Comparison of ENCODE assay signal across 24 cellular contexts in the genomic region with DNA sequence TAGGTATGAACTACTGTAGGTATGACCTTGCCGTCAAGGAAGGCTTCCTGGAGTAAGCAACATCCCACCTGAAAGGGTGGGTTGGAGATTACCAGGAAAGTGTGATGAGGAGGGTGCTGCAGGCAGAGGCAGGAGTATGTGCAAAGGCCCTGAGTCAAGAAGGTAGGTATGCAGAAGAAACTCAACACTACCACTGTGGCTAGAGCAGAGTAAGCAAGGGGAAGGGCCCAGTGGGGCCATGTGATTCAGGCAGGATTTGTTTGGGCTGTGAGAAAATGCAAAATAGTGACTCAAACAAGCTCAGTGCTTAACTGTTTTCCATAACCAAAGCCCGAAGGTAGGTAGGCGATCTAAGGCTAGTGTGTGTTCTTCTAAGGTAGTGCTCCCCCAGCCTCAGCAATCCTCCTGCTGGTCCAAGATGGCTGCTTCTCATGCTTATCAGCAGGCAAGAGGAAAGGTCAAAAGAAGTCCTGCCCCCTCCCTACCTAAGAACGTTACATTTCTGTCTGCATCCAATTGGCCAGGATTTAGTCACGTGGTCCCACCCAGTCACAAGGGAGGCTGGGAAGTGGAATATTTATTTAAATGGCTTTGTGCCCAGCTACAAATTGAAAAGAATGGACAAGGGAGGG. TPM values are rescaled to one million over a fixed set of nuclear protein-coding genes. Genes with fewer than 3 reads are reported as not detected.
DNase-seq lines count a peak whose midpoint lies in the region; ATAC-seq and TF ChIP-seq lines count a peak whose summit lies in the region.
"Had no signal": no experiment of that assay in that cellular context is flagged by ENCODE, and none has a peak within 500 bp of the region (broad histone marks: within the 10 kb centered on the region; RNA-seq: fewer than 3 reads in every experiment).

No MANE protein-coding gene starts in this region.

- H3K4me1 ChIP-seq in H9 (ENCODE audit: insufficient read depth, low read length): peaks cover 3% of the 10 kb centered on the region; the same call in 1 of the 2 replicates
- H3K4me1 ChIP-seq in CD8-positive, alpha-beta memory T cell (ENCODE audit: insufficient read depth, low read length): peaks cover 4% of the 10 kb centered on the region

- no peak overlapping the region for H3K4me2 ChIP-seq in H9 (ENCODE audit: insufficient read depth, insufficient read length, low read length)

- no peaks in the 10 kb centered on the region for H3K23me2 ChIP-seq in H9 (ENCODE audit: insufficient read length, low read depth, low read length, poor library complexity, severe bottlenecking)

- H3K79me1 ChIP-seq in H9 (ENCODE audit: insufficient read depth, low read depth, low read length, poor library complexity, severe bottlenecking): no peaks in the 10 kb centered on the region

- H3K9me3 Mint-ChIP-seq in H9: peaks cover 0 to 10% of the 10 kb centered on the region in 2 experiments; a peak in 2 of 5 replicates
- peaks cover 7% of the 10 kb centered on the region for H3K9me3 Mint-ChIP-seq in WTC11
- H3K9me3 Mint-ChIP-seq in CD8-positive, alpha-beta memory T cell: no peaks in the 10 kb centered on the region

- H4K8ac ChIP-seq in H9 (replicated peaks; ENCODE audit: insufficient read length, low read depth, low read length): no peak overlapping the region

- H3K27me3 Mint-ChIP-seq in H9 (ENCODE audit: low read depth) (peaks cover 4% of the 10 kb centered on the region), WTC11 (ENCODE audit: low read depth) (no peaks in the 10 kb centered on the region; the same call in none of the 2 replicates)
- H3K27me3 Mint-ChIP-seq in CD8-positive, alpha-beta memory T cell: no peaks in the 10 kb centered on the region

- H2BK15ac ChIP-seq in H9 (ENCODE audit: low read depth, low read length): no peak overlapping the region

- H2BK12ac ChIP-seq in H9 (ENCODE audit: insufficient read length, low read depth, low read length): no peak overlapping the region

- TF ChIP-seq CTCF in H9 (conservative IDR thresholded peaks at IDR 0.05): no peak
- no peak for TF ChIP-seq CTCF in WTC11 (IDR thresholded peaks at IDR 0.05)

- H2AK5ac ChIP-seq in H9 (ENCODE audit: insufficient read length, low read length): no peak overlapping the region

- H4K20me1 ChIP-seq in H9 (ENCODE audit: control insufficient read depth, insufficient read depth, insufficient read length): no peaks in the 10 kb centered on the region

- no peak overlapping the region for H3K4ac ChIP-seq in H9 (ENCODE audit: low read depth, low read length)

- H3K36me3 Mint-ChIP-seq in H9 (ENCODE audit: insufficient read depth in 1 of 3, low read depth in 3 of 3) (peaks cover 0 to 7% (median 2%) of the 10 kb centered on the region in 3 experiments; a peak in 2 of 7 replicates), WTC11 (no peaks in the 10 kb centered on the region)
- H3K36me3 Mint-ChIP-seq in CD8-positive, alpha-beta memory T cell: no peaks in the 10 kb centered on the region

- CTCF ChIA-PET in WTC11 (lab: Charles Lee): interaction anchor here (0.6 to 3.4 kb wide), 5 partner anchors 23 to 110 kb away, joined by 3 to 17 read pairs (median 4); partner anchors contain the start of gene SMIM29
- CTCF ChIA-PET in CD8-positive, alpha-beta memory T cell (lab: Charles Lee): interaction anchor here (1.5 kb wide), 1 partner anchor 37 kb away, joined by 4 read pairs; no protein-coding TSS in a partner anchor

- H3K9ac ChIP-seq in H9 (ENCODE audit: extremely low read depth, insufficient read length, low read length): no peak overlapping the region

- no peaks in the 10 kb centered on the region for H3K79me2 ChIP-seq in H9 (ENCODE audit: insufficient read depth, low read length)

- H3K9me3 ChIP-seq in H9 (ENCODE audit: control insufficient read depth, low read depth, low read length): no peaks in the 10 kb centered on the region
- no peaks in the 10 kb centered on the region for H3K9me3 ChIP-seq in CD8-positive, alpha-beta memory T cell (ENCODE audit: low read length)
- H3K9me3 ChIP-seq: mucosa of descending colon, SJSA1, stomach had no signal

- no peak overlapping the region for H3K14ac ChIP-seq in H9 (ENCODE audit: insufficient read depth, low read length)

- ATAC-seq in WTC11: peak; percentile 4; the same call in 1 of the 2 replicates
- ATAC-seq: mucosa of descending colon, right cardiac atrium had no signal

- no peak overlapping the region for H3K4me3 ChIP-seq in CD8-positive, alpha-beta memory T cell (ENCODE audit: low read length)
- H3K4me3 ChIP-seq: mucosa of descending colon, SJSA1, stomach had no signal

- H2BK20ac ChIP-seq in H9 (ENCODE audit: low read depth, low read length, poor library complexity, severe bottlenecking): no peak overlapping the region

- no peak overlapping the region for H3K56ac ChIP-seq in H9 (ENCODE audit: insufficient read length, low read depth, low read length)

- no peak overlapping the region for H3K23ac ChIP-seq in H9 (ENCODE audit: insufficient read length, low read depth, low read length)

- H3K27ac ChIP-seq in H9 (ENCODE audit: insufficient read length, low read depth, low read length): peak overlapping the region; percentile 18
- no peak overlapping the region for H3K27ac ChIP-seq in CD8-positive, alpha-beta memory T cell (ENCODE audit: low read depth, low read length)
- H3K27ac ChIP-seq: SJSA1, stomach had no signal

- H4K91ac ChIP-seq in H9 (ENCODE audit: insufficient read length, low read depth, low read length): no peak overlapping the region

- POLR2A ChIA-PET in WTC11 (lab: Charles Lee): interaction anchor here (1.0 to 1.9 kb wide), 4 partner anchors 23 to 46 kb away, joined by 3 to 5 read pairs (median 4); no protein-coding TSS in a partner anchor
- POLR2A ChIA-PET in CD8-positive, alpha-beta memory T cell (lab: Charles Lee): interaction anchor here (0.6 kb wide), 1 partner anchor 48 kb away, joined by 8 read pairs; the partner anchor contains the start of gene SMIM29

- H4K5ac ChIP-seq in H9 (ENCODE audit: insufficient read length, low read depth, low read length): no peak overlapping the region

- 0 out of 5 replicates have a peak overlapping the region, but pooled peaks of 1 of the 2 experiments have one; percentile 20 for H3K4me3 Mint-ChIP-seq in H9
- H3K4me3 Mint-ChIP-seq in WTC11: no peak overlapping the region
- H3K4me3 Mint-ChIP-seq in CD8-positive, alpha-beta memory T cell: no peak overlapping the region
- H3K4me3 Mint-ChIP-seq: HFFc6 had no signal

- DNase-seq in COLO829 (ENCODE audit: low spot score): peak; percentile 46
- DNase-seq in H9: peak; percentile 71
- DNase-seq in WTC11 (ENCODE audit: low spot score): no peak
- peak; percentile 39 for DNase-seq in hepatic stellate cell (ENCODE audit: low spot score)
- no peak for DNase-seq in NCI-H226
- no peak for DNase-seq in glomerular visceral epithelial cell (ENCODE audit: extremely low spot score)
- no peak for DNase-seq in CD8-positive, alpha-beta memory T cell
- DNase-seq: activated CD4-positive, alpha-beta T cell treated with anti-CD3 and anti-CD28 coated beads for 1 hour; activated effector memory CD4-positive, alpha-beta T cell treated with Interleukin-2 at 50 U/mL for 16 hours; AML-193; aorta; cerebellar nuclear complex; EL; foreskin fibroblast; HFFc6; mucosa of descending colon; NCI-H1436; NCI-H2171; NCI-H774; nucleus accumbens; right cardiac atrium; stomach; T-helper 9 cell had no signal

- no peaks in the 10 kb centered on the region for H3K36me3 ChIP-seq in CD8-positive, alpha-beta memory T cell (ENCODE audit: insufficient read depth, low read length)
- H3K36me3 ChIP-seq: SJSA1, stomach had no signal

- H2BK5ac ChIP-seq in H9 (ENCODE audit: insufficient read length, low read length): no peak overlapping the region

- H3K18ac ChIP-seq in H9 (ENCODE audit: insufficient read length, low read depth, low read length): no peak overlapping the region

- H3K27me3 ChIP-seq in H9 (ENCODE audit: insufficient read depth, low read length): no peaks in the 10 kb centered on the region
- H3K27me3 ChIP-seq in CD8-positive, alpha-beta memory T cell (ENCODE audit: insufficient read depth, low read length, poor library complexity, severe bottlenecking): no peaks in the 10 kb centered on the region
- H3K27me3 ChIP-seq: SJSA1 had no signal

- no peak overlapping the region for H3T11ph ChIP-seq in H9 (ENCODE audit: low read length)

- H2AFZ ChIP-seq in H9 (ENCODE audit: low read length): no peak overlapping the region

- H3K27ac Mint-ChIP-seq in H9 (peak overlapping the region in 2 of 3 experiments; percentile 46 to 94; a peak in 3 of 7 replicates), WTC11 (peak overlapping the region; percentile 95)
- no peak overlapping the region for H3K27ac Mint-ChIP-seq in CD8-positive, alpha-beta memory T cell
- H3K27ac Mint-ChIP-seq: HFFc6 had no signal

- H2BK120ac ChIP-seq in H9 (ENCODE audit: low read depth, low read length, poor library complexity, severe bottlenecking): no peak overlapping the region

- H3K4me1 Mint-ChIP-seq in H9: peaks cover 22 to 30% of the 10 kb centered on the region in 2 experiments
- H3K4me1 Mint-ChIP-seq in WTC11: peaks cover 45% of the 10 kb centered on the region
- peaks cover 4 to 11% (median 5%) of the 10 kb centered on the region in 3 donors for H3K4me1 Mint-ChIP-seq in CD8-positive, alpha-beta memory T cell

- WGBS in H9 (ENCODE audit: extremely low coverage, insufficient read length, low lambda C conversion rate): no CpG with 5 or more reads among the region's 5 CpGs

TF ChIP-seq in WTC11, 78 proteins besides CTCF, POLR2A, EP300 and RAD21 (continues in another document):
- no peak for TF ChIP-seq EMX1 (CRISPR knock-in tag; IDR thresholded peaks at IDR 0.05)
- no peak for TF ChIP-seq TP53 (CRISPR knock-in tag; IDR thresholded peaks at IDR 0.05)
- no peak for TF ChIP-seq NFYB (CRISPR knock-in tag; conservative IDR thresholded peaks at IDR 0.05; ENCODE audit: low read depth)
- no peak for TF ChIP-seq ZNF317 (CRISPR knock-in tag; IDR thresholded peaks at IDR 0.05; ENCODE audit: borderline replicate concordance, low read depth)
- TF ChIP-seq ZMAT4 (CRISPR knock-in tag; IDR thresholded peaks at IDR 0.05): no peak
- TF ChIP-seq NFATC4 (CRISPR knock-in tag; IDR thresholded peaks at IDR 0.05): no peak

RNA-seq across cellular contexts. Expression of gene HMGA1, which starts 36.2 kb away (rescaled TPM):
- total RNA-seq in H9 (2021) (2,116 and 2,191 TPM in 2 replicates), WTC11 (2021) (2,446 to 2,677 TPM (median 2,610 TPM) in 3 replicates)
- total RNA-seq in CD8-positive, alpha-beta memory T cell: 100 to 1,000 TPM; 490 to 506 TPM
- 33.1 TPM for polyA plus RNA-seq in CD8-positive, alpha-beta memory T cell

RNA-seq across cellular contexts. Expression of gene SMIM29, which starts 48.4 kb away (rescaled TPM):
- 5.1 and 5.4 TPM in 2 replicates for total RNA-seq in H9 (2021)
- 11.7 to 15.1 TPM (median 14.1 TPM) in 3 replicates for total RNA-seq in WTC11 (2021)
- 10 to 100 TPM; 23.0 to 26.0 TPM for total RNA-seq in CD8-positive, alpha-beta memory T cell
- 62.5 TPM for polyA plus RNA-seq in CD8-positive, alpha-beta memory T cell

RNA-seq across cellular contexts. Expression of gene GRM4, which starts 54.6 kb away (rescaled TPM):
- total RNA-seq in H9 (2021) (5.3 and 5.6 TPM in 2 replicates), WTC11 (2021) (32.2 to 34.5 TPM (median 32.2 TPM) in 3 replicates)
- total RNA-seq in CD8-positive, alpha-beta memory T cell: not detected
- polyA plus RNA-seq in CD8-positive, alpha-beta memory T cell: 0.03 TPM
- total RNA-seq: aorta, right cardiac atrium, SJSA1 had no signal
- polyA plus RNA-seq: aorta, right cardiac atrium, stomach had no signal

Comparison
In these comparisons a context has a peak if more than half of its experiments do, and no peak if none do; other contexts are left out.
1. DNase-seq: peak in COLO829 (single experiment), H9 (single experiment) and hepatic stellate cell (single experiment); none in WTC11 (single experiment), NCI-H226 (single experiment), glomerular visceral epithelial cell (single experiment) and CD8-positive, alpha-beta memory T cell (0 of 5).
2. H3K27ac Mint-ChIP-seq: peak in H9 (2 of 3) and WTC11 (single experiment); none in CD8-positive, alpha-beta memory T cell (0 of 8).